ENCODE assay signal across 20 cellular contexts in genomic region chr4:89021678-89022077, GRCh38.
"Had no signal": no experiment of that assay in that cellular context is flagged by ENCODE, and none has a peak within 500 bp of the region (broad histone marks: within the 10 kb centered on the region; RNA-seq: fewer than 3 reads in every experiment).

No MANE protein-coding gene starts in this region.

- H3K4me1 ChIP-seq: testis had no signal

- FAIRE-seq: kidney, TTC549 had no signal

- H3K27ac ChIP-seq: gastrocnemius medialis, left lung, psoas muscle, testis, upper lobe of left lung had no signal

- H3K36me3 ChIP-seq: gastrocnemius medialis, left lung had no signal

- DNase-seq: activated B cell treated with CpG ODN at 0.5 μM for 24 hours; activated CD4-positive, alpha-beta memory T cell treated with anti-CD3 and anti-CD28 coated beads for 36 hours; activated CD4-positive, alpha-beta T cell treated with anti-CD3 and anti-CD28 coated beads for 4 hours; activated CD8-positive, alpha-beta memory T cell treated with anti-CD3 and anti-CD28 coated beads, Interleukin-2, amount 10 ng/mL, durations not matched to agents 7 days and 5 days; activated naive CD4-positive, alpha-beta T cell treated with anti-CD3 and anti-CD28 coated beads for 36 hours; cortex of kidney; effector CD4-positive, alpha-beta T cell; gastrocnemius medialis; head of caudate nucleus; kidney; left lung; mammary epithelial cell; mucosa of descending colon; naive B cell; psoas muscle; right cardiac atrium; stimulated activated CD4-positive, alpha-beta T cell treated with anti-CD3 and anti-CD28 coated beads, Interleukin-4, amount 100 ng/mL, for 4 hours; testis; upper lobe of left lung had no signal

- H3K27me3 ChIP-seq: gastrocnemius medialis, left lung, testis, upper lobe of left lung had no signal

- H3K4me3 ChIP-seq: gastrocnemius medialis, left lung, mucosa of descending colon, psoas muscle, testis, upper lobe of left lung had no signal

- H3K9me3 ChIP-seq: gastrocnemius medialis, left lung, mucosa of descending colon, psoas muscle, testis, upper lobe of left lung had no signal
